In genomic region chr19:5961969-5962945, GRCh38 we compare ENCODE assay signal across 1 cellular context.
A peak's percentile ranks its signal among the peaks of the same experiment; 100 is the strongest.
TF ChIP-seq lines count a peak whose summit lies in the region.

No MANE protein-coding gene starts in this region.

TF ChIP-seq in HepG2, 621 proteins besides CTCF, POLR2A, EP300 and RAD21 (continued from another document and continues in another):
- peak; percentile 88 for TF ChIP-seq HBP1 (CRISPR knock-in tag; IDR thresholded peaks at IDR 0.05; ENCODE audit: low read depth)
- TF ChIP-seq ZNF383 (CRISPR knock-in tag; IDR thresholded peaks at IDR 0.05; ENCODE audit: borderline replicate concordance): no peak
- peak; percentile 45 for TF ChIP-seq BCL3 (CRISPR knock-in tag; IDR thresholded peaks at IDR 0.05)
- peak; percentile 99 for TF ChIP-seq ZNF788 (CRISPR knock-in tag; IDR thresholded peaks at IDR 0.05; ENCODE audit: borderline replicate concordance)
- TF ChIP-seq SUZ12 (IDR thresholded peaks at IDR 0.05; ENCODE audit: low read depth, low read length): no peak
- TF ChIP-seq ZNF253 (CRISPR knock-in tag; IDR thresholded peaks at IDR 0.05; ENCODE audit: borderline replicate concordance): no peak
- TF ChIP-seq ATAD3A (CRISPR knock-in tag; IDR thresholded peaks at IDR 0.05): no peak
- TF ChIP-seq FOXK1 (CRISPR knock-in tag; IDR thresholded peaks at IDR 0.05; ENCODE audit: borderline replicate concordance, low read depth): peak; percentile 91
- TF ChIP-seq NFYB (CRISPR knock-in tag; IDR thresholded peaks at IDR 0.05): peak; percentile 50; the same call in 1 of the 2 replicates
- no peak for TF ChIP-seq TRIM24 (CRISPR knock-in tag; IDR thresholded peaks at IDR 0.05)
- no peak for TF ChIP-seq ZNF333 (CRISPR knock-in tag; IDR thresholded peaks at IDR 0.05; ENCODE audit: borderline replicate concordance)
- peak; percentile 82 for TF ChIP-seq RERE (CRISPR knock-in tag; IDR thresholded peaks at IDR 0.05; ENCODE audit: low read depth)
- TF ChIP-seq STAT5B (CRISPR knock-in tag; IDR thresholded peaks at IDR 0.05): 0 out of 2 replicates have a peak, but pooled peaks have one; percentile 44
- TF ChIP-seq ZFP37 (CRISPR knock-in tag; IDR thresholded peaks at IDR 0.05; ENCODE audit: borderline replicate concordance): peak; percentile 97
- TF ChIP-seq ZNF24 (IDR thresholded peaks at IDR 0.05): no peak
- TF ChIP-seq CEBPZ (IDR thresholded peaks at IDR 0.05; ENCODE audit: low read length): no peak
- TF ChIP-seq HDAC2 (CRISPR knock-in tag; IDR thresholded peaks at IDR 0.05): peak; percentile 97
- TF ChIP-seq ZNF784 (CRISPR knock-in tag; IDR thresholded peaks at IDR 0.05; ENCODE audit: borderline replicate concordance): no peak
- TF ChIP-seq SOX5 (CRISPR knock-in tag; IDR thresholded peaks at IDR 0.05; ENCODE audit: borderline replicate concordance): peak; percentile 94
- peak; percentile 66; the same call in 1 of the 2 replicates for TF ChIP-seq KDM1A (CRISPR knock-in tag; IDR thresholded peaks at IDR 0.05)
- TF ChIP-seq IKZF5 (CRISPR knock-in tag; IDR thresholded peaks at IDR 0.05): peak; percentile 96
- TF ChIP-seq RBAK (CRISPR knock-in tag; IDR thresholded peaks at IDR 0.05): no peak; the same call in 1 of the 2 replicates
- TF ChIP-seq ZNF816 (CRISPR knock-in tag; IDR thresholded peaks at IDR 0.05; ENCODE audit: borderline replicate concordance): peak; percentile 96; the same call in 1 of the 2 replicates
- peak; percentile 90 for TF ChIP-seq HOXD1 (CRISPR knock-in tag; IDR thresholded peaks at IDR 0.05)
- no peak for TF ChIP-seq DDIT3 (CRISPR knock-in tag; IDR thresholded peaks at IDR 0.05)
- peak; percentile 82 for TF ChIP-seq SPEN (CRISPR knock-in tag; IDR thresholded peaks at IDR 0.05; ENCODE audit: low read depth)
- TF ChIP-seq ZNF615 (CRISPR knock-in tag; IDR thresholded peaks at IDR 0.05; ENCODE audit: borderline replicate concordance): peak; percentile 26; the same call in 1 of the 2 replicates
- no peak for TF ChIP-seq FOSL1 (CRISPR knock-in tag; IDR thresholded peaks at IDR 0.05; ENCODE audit: borderline replicate concordance)
- peak; percentile 94 for TF ChIP-seq TBX3 (IDR thresholded peaks at IDR 0.05; ENCODE audit: borderline replicate concordance)
- TF ChIP-seq AGO1 (IDR thresholded peaks at IDR 0.05; ENCODE audit: low read depth, low read length, poor library complexity, severe bottlenecking): no peak
- peak; percentile 91 for TF ChIP-seq HOXA3 (CRISPR knock-in tag; IDR thresholded peaks at IDR 0.05)
- TF ChIP-seq ZBTB39 (CRISPR knock-in tag; IDR thresholded peaks at IDR 0.05): peak; percentile 92
- TF ChIP-seq MED1 (CRISPR knock-in tag; IDR thresholded peaks at IDR 0.05): peak; percentile 98
- TF ChIP-seq ZXDC (CRISPR knock-in tag; IDR thresholded peaks at IDR 0.05): no peak
- TF ChIP-seq KLF12 (CRISPR knock-in tag; IDR thresholded peaks at IDR 0.05; ENCODE audit: borderline replicate concordance): peak; percentile 82; the same call in 1 of the 2 replicates
- peak; percentile 90 for TF ChIP-seq NAIF1 (CRISPR knock-in tag; IDR thresholded peaks at IDR 0.05; ENCODE audit: borderline replicate concordance)
- no peak for TF ChIP-seq AHR (CRISPR knock-in tag; IDR thresholded peaks at IDR 0.05)
- TF ChIP-seq ZNF597 (CRISPR knock-in tag; IDR thresholded peaks at IDR 0.05): no peak
- no peak; the same call in 1 of the 2 replicates for TF ChIP-seq THAP7 (CRISPR knock-in tag; IDR thresholded peaks at IDR 0.05)
- TF ChIP-seq SETDB1 (CRISPR knock-in tag; IDR thresholded peaks at IDR 0.05; ENCODE audit: borderline replicate concordance): no peak
